In the genomic region with DNA sequence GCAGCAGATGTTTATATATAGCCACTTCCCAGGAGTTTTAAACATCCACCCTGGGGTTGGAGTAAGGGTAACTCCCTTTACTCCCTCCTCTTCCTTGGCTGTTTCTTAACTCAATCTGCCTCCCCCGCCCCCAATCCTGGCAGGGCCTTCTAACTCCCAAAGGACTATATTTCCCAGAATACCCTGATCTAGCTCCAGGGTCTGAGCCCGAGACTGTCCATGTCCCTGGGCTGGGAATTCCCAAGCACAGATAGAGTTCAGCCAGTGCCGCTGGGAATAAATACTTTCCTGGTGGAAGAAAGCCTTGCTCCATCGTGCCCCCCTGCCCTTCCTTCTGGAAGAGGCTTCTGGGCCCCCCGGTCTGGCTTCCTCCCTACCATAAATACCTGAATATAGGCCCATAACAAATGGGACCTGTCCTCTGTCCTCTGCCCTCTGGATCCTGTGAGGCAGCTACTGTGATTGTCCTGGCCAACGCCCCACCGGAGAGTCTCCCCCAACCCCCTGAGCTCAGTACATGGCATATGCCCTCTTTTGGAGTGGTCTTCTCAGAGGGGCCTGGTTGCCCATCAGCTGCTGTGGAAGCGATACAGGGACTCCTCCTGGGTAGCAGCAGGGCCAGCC, we compare ENCODE assay signal across 14 cellular contexts. TPM values are rescaled to one million over a fixed set of nuclear protein-coding genes. Genes with fewer than 3 reads are reported as not detected.
DNase-seq lines count a peak whose midpoint lies in the region; ATAC-seq, FAIRE-seq and TF ChIP-seq lines count a peak whose summit lies in the region.
"Had no signal": no experiment of that assay in that cellular context is flagged by ENCODE, and none has a peak within 500 bp of the region (broad histone marks: within the 10 kb centered on the region; RNA-seq: fewer than 3 reads in every experiment).

No MANE protein-coding gene starts in this region.

- peaks cover 4% of the 10 kb centered on the region; the same call in 1 of the 2 replicates for H4K20me1 ChIP-seq in HepG2 (ENCODE audit: insufficient read depth, low read length)

- H3K4me2 ChIP-seq in HepG2 (ENCODE audit: low read depth, low read length), result no peak overlapping the region
- H3K4me2 ChIP-seq: PC-9 had no signal

- POLR2A ChIA-PET in HepG2 (lab: Yijun Ruan, JAX), result interaction anchor here (1.4 kb wide), 1 partner anchor 10 kb away, joined by 4 read pairs; a partner anchor contains a TSS

- no peak for FAIRE-seq in HepG2 (lab: Jason Lieb, UNC)
- FAIRE-seq: HTR-8/SVneo had no signal

- H3K4me3 Mint-ChIP-seq in chondrocyte (ENCODE audit: unreplicated experiment) (peak overlapping the region; percentile 25), endothelial cell (ENCODE audit: unreplicated experiment) (no peak overlapping the region)
- H3K4me3 Mint-ChIP-seq: CD4-positive, CD25-positive, alpha-beta regulatory T cell; immature natural killer cell had no signal

- in situ Hi-C loops in HepG2 (cut with HindIII; ENCODE audit: extremely low pct_ligation_motif_present, low pct_unique_long_range_greater_than_20kb), result no loop called here

- H3K9me3 Mint-ChIP-seq in chondrocyte (ENCODE audit: low read depth) (no peaks in the 10 kb centered on the region), endothelial cell (ENCODE audit: unreplicated experiment) (no peaks in the 10 kb centered on the region)
- H3K9me3 Mint-ChIP-seq: CD4-positive, CD25-positive, alpha-beta regulatory T cell; immature natural killer cell had no signal

- TF ChIP-seq RAD21 in HepG2 (CRISPR knock-in tag; IDR thresholded peaks at IDR 0.05), result no peak

- no peak for TF ChIP-seq POLR2A in HepG2 (IDR thresholded peaks at IDR 0.05; ENCODE audit: insufficient read depth in 1 of 2, low read depth in 2 of 2, low read length in 2 of 2)

- H3K27ac ChIP-seq in HepG2 (ENCODE audit: extremely low read length, insufficient read depth, low read length) (no peak overlapping the region), skeletal muscle tissue (ENCODE audit: low read depth, low read length) (peak overlapping the region; percentile 94)
- H3K27ac ChIP-seq: PC-9 had no signal

- H3K27ac Mint-ChIP-seq in chondrocyte (ENCODE audit: unreplicated experiment) (peak overlapping the region; percentile 97), endothelial cell (ENCODE audit: unreplicated experiment) (no peak overlapping the region)
- H3K27ac Mint-ChIP-seq: immature natural killer cell had no signal

- peaks cover 70% of the 10 kb centered on the region for H3K4me1 Mint-ChIP-seq in chondrocyte (ENCODE audit: low read depth)
- peaks cover 27% of the 10 kb centered on the region for H3K4me1 Mint-ChIP-seq in endothelial cell (ENCODE audit: unreplicated experiment)
- H3K4me1 Mint-ChIP-seq: immature natural killer cell had no signal

- H3K36me3 Mint-ChIP-seq in chondrocyte (ENCODE audit: low read depth), result peaks cover 2% of the 10 kb centered on the region
- no peaks in the 10 kb centered on the region for H3K36me3 Mint-ChIP-seq in endothelial cell (ENCODE audit: low read depth, unreplicated experiment)
- H3K36me3 Mint-ChIP-seq: CD4-positive, CD25-positive, alpha-beta regulatory T cell; immature natural killer cell had no signal

- TF ChIP-seq EP300 in HepG2 (IDR thresholded peaks at IDR 0.05; ENCODE audit: low read depth in 2 of 2, low read length in 2 of 2) (no peak), HepG2 (CRISPR knock-in tag; IDR thresholded peaks at IDR 0.05; ENCODE audit: borderline replicate concordance) (no peak)

- H3K36me3 ChIP-seq in HepG2 (replicated peaks in 1 of 2; ENCODE audit: control insufficient read depth in 1 of 2, insufficient read depth in 2 of 2, low read length in 2 of 2) (no peaks in the 10 kb centered on the region), skeletal muscle tissue (ENCODE audit: control insufficient read depth in 3 of 3, insufficient read depth in 3 of 3, low read length in 3 of 3) (no peaks in the 10 kb centered on the region)

- CTCF ChIA-PET in HepG2 (lab: Yijun Ruan, JAX; ENCODE audit: low intra/inter-chr PET ratio, low total read pairs), result no interaction called here

- peaks cover 2% of the 10 kb centered on the region for H3K79me2 ChIP-seq in HepG2 (ENCODE audit: insufficient read depth, low read length)

- H3K4me3 ChIP-seq in HepG2 (replicated peaks in 1 of 3; ENCODE audit: insufficient read depth in 1 of 3, low read depth in 2 of 3, low read length in 3 of 3), result no peak overlapping the region
- peak overlapping the region in 2 of 3 donors; percentile 14 to 45 for H3K4me3 ChIP-seq in skeletal muscle tissue (ENCODE audit: low read length in 3 of 3)
- H3K4me3 ChIP-seq: PC-9 had no signal

- BruUV-seq in HepG2 (replicated peaks; lab: Mats Ljungman, UMichigan), result no TSS peak

- DNase-seq in ELF-1 (ENCODE audit: low read depth, low spot score), result peak; percentile 77
- no peak for DNase-seq in chondrocyte (ENCODE audit: low spot score)
- DNase-seq in HepG2 (ENCODE audit: low spot score), result no peak
- no peak for DNase-seq in endothelial cell (ENCODE audit: low spot score)
- DNase-seq in stimulated activated CD4-positive, alpha-beta T cell treated with anti-CD3 and anti-CD28 coated beads, Interleukin-1b, Interleukin-23, amount 100 ng/mL, for 48 hours, result no peak
- DNase-seq: CD4-positive, CD25-positive, alpha-beta regulatory T cell; dorsolateral prefrontal cortex; immature natural killer cell; NCI-H2029 treated with DMSO at 0.1 percent for 48 hours; PC-9 had no signal

- H3K9ac ChIP-seq in HepG2 (ENCODE audit: insufficient read depth, low read depth, low read length) (no peak overlapping the region), skeletal muscle tissue (ENCODE audit: low read depth in 1 of 3, low read length in 3 of 3) (peak overlapping the region in 2 of 3 donors; percentile 54 to 62)

- ATAC-seq in HepG2 (no peak), GM19035 (IDR thresholded peaks at IDR 0.05; ENCODE audit: unreplicated experiment) (no peak), HG03135 (IDR thresholded peaks at IDR 0.05; ENCODE audit: unreplicated experiment) (no peak)

- intact Hi-C loops in HepG2 (cut with micrococcal nuclease; ENCODE audit: unreplicated experiment), result no loop called here

- H3K27me3 Mint-ChIP-seq in chondrocyte (ENCODE audit: low read depth) (no peaks in the 10 kb centered on the region), endothelial cell (ENCODE audit: unreplicated experiment) (peaks cover 13% of the 10 kb centered on the region)

- no peak overlapping the region for H2AFZ ChIP-seq in HepG2 (ENCODE audit: low read length)
- H2AFZ ChIP-seq: PC-9 had no signal

- no peaks in the 10 kb centered on the region for H3K9me3 ChIP-seq in HepG2 (ENCODE audit: low read length)
- H3K9me3 ChIP-seq in skeletal muscle tissue (ENCODE audit: control insufficient read depth in 3 of 3, low read length in 3 of 3), result no peaks in the 10 kb centered on the region

- WGBS in HepG2 (ENCODE audit: low lambda C conversion rate), result 58% methylated on average over 7 of the region's 8 CpGs

- TF ChIP-seq CTCF in chondrocyte (IDR thresholded peaks at IDR 0.05) (no peak), HepG2 (CRISPR knock-in tag; IDR thresholded peaks at IDR 0.05) (no peak), endothelial cell (IDR thresholded peaks at IDR 0.05; ENCODE audit: unreplicated experiment) (no peak)

- peaks cover 20% of the 10 kb centered on the region for H3K4me1 ChIP-seq in HepG2 (ENCODE audit: insufficient read depth, low read length)
- peaks cover 57 to 69% (median 57%) of the 10 kb centered on the region in 3 donors for H3K4me1 ChIP-seq in skeletal muscle tissue (ENCODE audit: control insufficient read depth in 3 of 3, insufficient read depth in 3 of 3, low read length in 3 of 3)

- H3K27me3 ChIP-seq in HepG2 (ENCODE audit: control insufficient read depth in 1 of 2, insufficient read depth in 2 of 2, low read length in 2 of 2) (peaks cover 2 to 21% of the 10 kb centered on the region in 2 experiments; a peak in 3 of 5 replicates), skeletal muscle tissue (ENCODE audit: control insufficient read depth in 3 of 3, insufficient read depth in 3 of 3, low read length in 3 of 3) (no peaks in the 10 kb centered on the region)
- H3K27me3 ChIP-seq: dorsolateral prefrontal cortex had no signal

TF ChIP-seq in HepG2, 621 proteins besides CTCF, POLR2A, EP300 and RAD21 (continues in another document):
- TF ChIP-seq GZF1 (CRISPR knock-in tag; IDR thresholded peaks at IDR 0.05), result peak; percentile 98
- TF ChIP-seq, protein P1, sequence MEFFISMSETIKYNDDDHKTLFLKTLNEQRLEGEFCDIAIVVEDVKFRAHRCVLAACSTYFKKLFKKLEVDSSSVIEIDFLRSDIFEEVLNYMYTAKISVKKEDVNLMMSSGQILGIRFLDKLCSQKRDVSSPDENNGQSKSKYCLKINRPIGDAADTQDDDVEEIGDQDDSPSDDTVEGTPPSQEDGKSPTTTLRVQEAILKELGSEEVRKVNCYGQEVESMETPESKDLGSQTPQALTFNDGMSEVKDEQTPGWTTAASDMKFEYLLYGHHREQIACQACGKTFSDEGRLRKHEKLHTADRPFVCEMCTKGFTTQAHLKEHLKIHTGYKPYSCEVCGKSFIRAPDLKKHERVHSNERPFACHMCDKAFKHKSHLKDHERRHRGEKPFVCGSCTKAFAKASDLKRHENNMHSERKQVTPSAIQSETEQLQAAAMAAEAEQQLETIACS (CRISPR knock-in tag; IDR thresholded peaks at IDR 0.05), result no peak

RNA-seq across cellular contexts. Expression of a gene that starts 10.2 kb away (rescaled TPM):
- total RNA-seq in chondrocyte (20.6 to 32.3 TPM (median 22.7 TPM) in 3 replicates), HepG2 (2016; rRNA removed; fragmentation: Illumina TruSeq; extraction: Trizol) (0.94 and 1.7 TPM in 2 replicates), skeletal muscle tissue (8.4 TPM), endothelial cell (ENCODE audit: unreplicated experiment) (10.7 TPM)
- total RNA-seq in HepG2 (2016; cell fraction: cytosol; rRNA removed; fragmentation: Illumina TruSeq; extraction: Trizol; ENCODE audit: low read depth), result 1.4 and 1.8 TPM in 2 replicates
- total RNA-seq in HepG2 (2016; cell fraction: insoluble cytoplasmic fraction; rRNA removed; fragmentation: Illumina TruSeq; extraction: Trizol), result 1.2 and 1.8 TPM in 2 replicates
- 1.2 and 1.9 TPM in 2 replicates for total RNA-seq in HepG2 (2016; cell fraction: membrane; rRNA removed; fragmentation: Illumina TruSeq; extraction: Trizol)
- total RNA-seq in HepG2 (2016; cell fraction: nucleus; rRNA removed; fragmentation: Illumina TruSeq; extraction: Trizol), result 2.8 and 3.9 TPM in 2 replicates
- polyA plus RNA-seq in HepG2 (2011; rRNA removed), result 1.4 TPM in 2 replicates
- 0.42 and 0.64 TPM in 2 replicates for polyA plus RNA-seq in HepG2 (2011; cell fraction: cytosol; rRNA removed)
- polyA plus RNA-seq in HepG2 (2011; cell fraction: nucleus; rRNA removed), result 15.9 and 22.2 TPM in 2 replicates
- polyA plus RNA-seq in HepG2 (2012), result 1.8 and 2.5 TPM in 2 replicates
- 1.1 and 1.4 TPM in 2 replicates for polyA plus RNA-seq in HepG2 (2016; cell fraction: cytosol; fragmentation: Illumina TruSeq; extraction: Trizol; ENCODE audit: low read depth)
- 1.3 and 1.9 TPM in 2 replicates for polyA plus RNA-seq in HepG2 (2016; cell fraction: insoluble cytoplasmic fraction; fragmentation: Illumina TruSeq; extraction: Trizol; ENCODE audit: low read depth)
- 1.9 and 2.3 TPM in 2 replicates for polyA plus RNA-seq in HepG2 (2016; cell fraction: membrane; fragmentation: Illumina TruSeq; extraction: Trizol; ENCODE audit: low read depth)
- 9.5 and 11.0 TPM in 2 replicates for polyA plus RNA-seq in HepG2 (2016; cell fraction: nucleus; fragmentation: Illumina TruSeq; extraction: Trizol; ENCODE audit: insufficient read depth, low read depth)
- 1.7 and 5.4 TPM in 2 replicates for polyA minus RNA-seq in HepG2 (2011; rRNA and poly(A)+ RNA removed; ENCODE audit: low replicate concordance)
- 1.1 and 1.9 TPM in 2 replicates for polyA minus RNA-seq in HepG2 (2011; cell fraction: cytosol; rRNA and poly(A)+ RNA removed)
- 5.5 and 5.9 TPM in 2 replicates for polyA minus RNA-seq in HepG2 (2011; cell fraction: nucleus; rRNA and poly(A)+ RNA removed)
- polyA plus RNA-seq: CD4-positive, CD25-positive, alpha-beta regulatory T cell had no signal

Comparison
In these comparisons a context has a peak if more than half of its experiments do, and no peak if none do; other contexts are left out.
1. H3K4me3 ChIP-seq: peak in skeletal muscle tissue (2 of 3); none in HepG2 (0 of 3).